10 cellular contexts compared by ENCODE assay signal in genomic region chr14:22849212-22849819, GRCh38. TPM values are rescaled to one million over a fixed set of nuclear protein-coding genes. Genes with fewer than 3 reads are reported as not detected.
DNase-seq lines count a peak whose midpoint lies in the region; ATAC-seq and TF ChIP-seq lines count a peak whose summit lies in the region.
"Had no signal": no experiment of that assay in that cellular context is flagged by ENCODE, and none has a peak within 500 bp of the region (broad histone marks: within the 10 kb centered on the region; RNA-seq: fewer than 3 reads in every experiment).

No MANE protein-coding gene starts in this region.

- CTCF ChIA-PET in HEK293T (lab: Yijun Ruan, JAX): interaction anchor here (0.6 to 8.5 kb wide), 3 partner anchors 25 to 278 kb away, joined by 3 to 62 read pairs (median 3); no protein-coding TSS in a partner anchor

- H3K36me3 ChIP-seq in colonic mucosa (no peaks in the 10 kb centered on the region), spleen (peaks cover 0 to 30% (median 9%) of the 10 kb centered on the region in 6 donors)
- H3K36me3 ChIP-seq: cardiac muscle cell had no signal

- H3K4me3 Mint-ChIP-seq in T-helper 17 cell: no peak overlapping the region

- H3K27me3 ChIP-seq in colonic mucosa: no peaks in the 10 kb centered on the region
- H3K27me3 ChIP-seq in spleen (replicated peaks in 1 of 7): peaks cover 0 to 14% (median 0%) of the 10 kb centered on the region in 7 donors
- H3K27me3 ChIP-seq: cardiac muscle cell had no signal

- POLR2A ChIA-PET in HEK293T (lab: Yijun Ruan, JAX): interaction anchor here (0.6 to 2.5 kb wide), 8 partner anchors 10 to 83 kb away, joined by 3 to 11 read pairs (median 4); no protein-coding TSS in a partner anchor

- peaks cover 23% of the 10 kb centered on the region for H3K27me3 Mint-ChIP-seq in T-helper 17 cell

- TF ChIP-seq CTCF in colonic mucosa (IDR thresholded peaks at IDR 0.05) (no peak), spleen (IDR thresholded peaks at IDR 0.05 in 8 of 11, conservative IDR thresholded peaks at IDR 0.05 in 3 of 11) (no peak)

- no peaks in the 10 kb centered on the region for H3K36me3 Mint-ChIP-seq in T-helper 17 cell (ENCODE audit: low read depth)

- H3K9ac ChIP-seq in colonic mucosa (ENCODE audit: low read depth in 2 of 2, low read length in 2 of 2): peak overlapping the region; percentile 3 to 40

- peaks cover 8% of the 10 kb centered on the region for H3K4me1 ChIP-seq in colonic mucosa
- H3K4me1 ChIP-seq in spleen: peaks cover 21 to 88% (median 63%) of the 10 kb centered on the region in 6 donors

- H3K4me1 Mint-ChIP-seq in T-helper 17 cell: peaks cover 5% of the 10 kb centered on the region

- no peak for ATAC-seq in HG03520 (IDR thresholded peaks at IDR 0.05; ENCODE audit: unreplicated experiment)
- no peak for ATAC-seq in T-helper 17 cell

- intact Hi-C loops in colonic mucosa (cut with DNase I) (no loop called here), spleen (cut with DNase I; ENCODE audit: low total_unique reads) (no loop called here)

- H3K27ac ChIP-seq in colonic mucosa (peak overlapping the region; percentile 80), spleen (peak overlapping the region; percentile 36 to 82 (median 68))
- H3K27ac ChIP-seq: cardiac muscle cell had no signal

- H3K9me3 ChIP-seq in colonic mucosa: no peaks in the 10 kb centered on the region
- H3K9me3 ChIP-seq in spleen: no peaks in the 10 kb centered on the region
- H3K9me3 ChIP-seq in T-helper 17 cell (ENCODE audit: control insufficient read depth, low read length, poor library complexity, severe bottlenecking): no peaks in the 10 kb centered on the region

- 73 to 81% (median 75%) methylated on average over 19 of the region's 19 CpGs for WGBS in spleen, 5 donors

- H3K4me3 ChIP-seq in colonic mucosa: no peak overlapping the region
- no peak overlapping the region for H3K4me3 ChIP-seq in spleen
- H3K4me3 ChIP-seq: cardiac muscle cell had no signal

- no peak overlapping the region for H3K27ac Mint-ChIP-seq in T-helper 17 cell

- peak; percentile 9 for DNase-seq in HEK293T (ENCODE audit: extremely low spot score)
- peak; percentile 51 for DNase-seq in colonic mucosa
- peak; percentile 50 for DNase-seq in left kidney (ENCODE audit: low read depth, low spot score)
- no peak for DNase-seq in spleen
- DNase-seq in activated CD8-positive, alpha-beta memory T cell treated with anti-CD3 and anti-CD28 coated beads for 24 hours: no peak
- DNase-seq in activated CD4-positive, alpha-beta T cell treated with anti-CD3 and anti-CD28 coated beads for 1 hour: no peak
- DNase-seq in T-helper 17 cell: no peak
- DNase-seq: NCI-H2227 treated with DMSO at 0.1 percent for 48 hours had no signal

- TF ChIP-seq POLR2A in spleen (IDR thresholded peaks at IDR 0.05): no peak

TF ChIP-seq in HEK293T, 16 proteins besides CTCF, POLR2A, EP300 and RAD21:
- no peak for TF ChIP-seq FOXK2 (IDR thresholded peaks at IDR 0.05)
- no peak for TF ChIP-seq HDGF (IDR thresholded peaks at IDR 0.05; ENCODE audit: borderline replicate concordance)
- TF ChIP-seq SUZ12 (IDR thresholded peaks at IDR 0.05): no peak
- no peak for TF ChIP-seq ZNF384 (IDR thresholded peaks at IDR 0.05)
- TF ChIP-seq PKNOX1 (IDR thresholded peaks at IDR 0.05): no peak
- no peak for TF ChIP-seq LEF1 (IDR thresholded peaks at IDR 0.05; ENCODE audit: borderline replicate concordance)
- no peak for TF ChIP-seq TARDBP (IDR thresholded peaks at IDR 0.05)
- TF ChIP-seq BHLHE40 (IDR thresholded peaks at IDR 0.05; ENCODE audit: borderline replicate concordance): no peak
- no peak for TF ChIP-seq ARNT (IDR thresholded peaks at IDR 0.05)
- TF ChIP-seq SP1 (IDR thresholded peaks at IDR 0.05): no peak
- TF ChIP-seq CTBP1 (IDR thresholded peaks at IDR 0.05; ENCODE audit: borderline replicate concordance): no peak
TF ChIP-seq in HEK293T: peak in this region for 0.

RNA-seq across cellular contexts. Expression of gene MMP14, which starts 12.9 kb away (rescaled TPM):
- total RNA-seq in colonic mucosa (10 to 100 TPM; 59.1 to 82.8 TPM), spleen (100 to 1,000 TPM in 1 of 7 donors, 10 to 100 TPM in 6; 42.6 to 126 (median 65.2) TPM), T-helper 17 cell (1 to 10 TPM in 1 of 2 donors, under 1 TPM in 1; 0.85 to 1.0 TPM)
- polyA plus RNA-seq in spleen: 10 to 100 TPM in 2 of 3 donors, 1 to 10 TPM in 1; 6.6 to 30.8 (median 15.6) TPM

RNA-seq across cellular contexts. Expression of gene MRPL52, which starts 19.6 kb away (rescaled TPM):
- total RNA-seq in colonic mucosa: 100 to 1,000 TPM in 1 of 2 donors, 10 to 100 TPM in 1; 79.1 to 156 TPM
- total RNA-seq in spleen: 100 to 1,000 TPM in 1 of 7 donors, 10 to 100 TPM in 6; 55.2 to 111 (median 62.8) TPM
- polyA plus RNA-seq in spleen: 100 to 1,000 TPM in 2 of 3 donors, 10 to 100 TPM in 1; 88.8 to 138 (median 137) TPM
- 10 to 100 TPM; 36.2 to 44.6 TPM for total RNA-seq in T-helper 17 cell

RNA-seq across cellular contexts. Expression of gene LRP10, which starts 22.2 kb away (rescaled TPM):
- total RNA-seq in colonic mucosa (100 to 1,000 TPM; 204 to 222 TPM), spleen (100 to 1,000 TPM in 6 of 7 donors, 10 to 100 TPM in 1; 99.6 to 205 (median 110) TPM), T-helper 17 cell (10 to 100 TPM; 76.9 to 84.5 TPM)
- polyA plus RNA-seq in spleen: 10 to 100 TPM in 1 of 3 donors, 1 to 10 TPM in 2; 7.9 to 22.3 (median 8.9) TPM

RNA-seq across cellular contexts. Expression of gene REM2, which starts 33.7 kb away (rescaled TPM):
- under 1 TPM; 0.24 to 0.30 TPM for total RNA-seq in colonic mucosa
- total RNA-seq in spleen: 1 to 10 TPM; 1.4 to 5.8 (median 3.0) TPM
- 1 to 10 TPM; 2.2 to 5.2 (median 3.4) TPM for polyA plus RNA-seq in spleen
- 1 to 10 TPM; 7.2 to 8.7 TPM for total RNA-seq in T-helper 17 cell

RNA-seq across cellular contexts. Expression of gene SLC7A7, which starts 34.1 kb away (rescaled TPM):
- total RNA-seq in colonic mucosa (1 to 10 TPM; 2.7 to 7.0 TPM), spleen (100 to 1,000 TPM in 4 of 7 donors, 10 to 100 TPM in 3; 56.4 to 165 (median 112) TPM), T-helper 17 cell (1 to 10 TPM in 1 of 2 donors, under 1 TPM in 1; 0.55 to 3.1 TPM)
- polyA plus RNA-seq in spleen: 10 to 100 TPM; 34.2 to 46.5 (median 35.3) TPM

Comparison
In these comparisons a context has a peak if more than half of its experiments do, and no peak if none do; other contexts are left out.
1. DNase-seq: peak in HEK293T (single experiment), colonic mucosa (single experiment) and left kidney (single experiment); none in spleen (single experiment), activated CD8-positive, alpha-beta memory T cell treated with anti-CD3 and anti-CD28 coated beads for 24 hours (single experiment), activated CD4-positive, alpha-beta T cell treated with anti-CD3 and anti-CD28 coated beads for 1 hour (single experiment) and T-helper 17 cell (0 of 3).
2. RNA of gene MMP14, which starts 12.9 kb away (total RNA-seq): 59.1 to 82.8 TPM in colonic mucosa and 42.6 to 126 TPM in spleen; 0.85 to 1.0 TPM in T-helper 17 cell; every median in the first group is over 10 times any median in the second.